In genomic region chrX:109760241-109760921, GRCh38 we compare ENCODE assay signal across 1 cellular context.
TF ChIP-seq lines count a peak whose summit lies in the region.

No MANE protein-coding gene starts in this region.

TF ChIP-seq in H1, 55 proteins besides CTCF, POLR2A, EP300 and RAD21:
- TF ChIP-seq TAF7 (optimal IDR thresholded peaks at IDR 0.05; ENCODE audit: borderline replicate concordance, low read depth, low read length) (no peak), YY1 (IDR thresholded peaks at IDR 0.05; ENCODE audit: low read depth, low read length) (no peak), RXRA (IDR thresholded peaks at IDR 0.05; ENCODE audit: insufficient read depth, low read depth, low read length) (no peak), POU5F1 (IDR thresholded peaks at IDR 0.05; ENCODE audit: low read depth, low read length) (no peak), ATF3 (IDR thresholded peaks at IDR 0.05; ENCODE audit: insufficient read depth, low read depth, low read length) (no peak), KDM5A (IDR thresholded peaks at IDR 0.05; ENCODE audit: low read length) (no peak), TEAD4 (IDR thresholded peaks at IDR 0.05; ENCODE audit: low read depth, low read length) (no peak), SUZ12 (IDR thresholded peaks at IDR 0.05; ENCODE audit: low read length) (no peak), RFX5 (IDR thresholded peaks at IDR 0.05; ENCODE audit: borderline replicate concordance, low read depth, low read length) (no peak), JUN (IDR thresholded peaks at IDR 0.05; ENCODE audit: low read depth, low read length) (no peak), SP4 (IDR thresholded peaks at IDR 0.05; ENCODE audit: low read length) (no peak), PHF8 (conservative IDR thresholded peaks at IDR 0.05; ENCODE audit: low read depth, low read length) (no peak)
TF ChIP-seq in H1: peak in this region for 0.
